ENCODE assay signal across 1 cellular context in the genomic region with DNA sequence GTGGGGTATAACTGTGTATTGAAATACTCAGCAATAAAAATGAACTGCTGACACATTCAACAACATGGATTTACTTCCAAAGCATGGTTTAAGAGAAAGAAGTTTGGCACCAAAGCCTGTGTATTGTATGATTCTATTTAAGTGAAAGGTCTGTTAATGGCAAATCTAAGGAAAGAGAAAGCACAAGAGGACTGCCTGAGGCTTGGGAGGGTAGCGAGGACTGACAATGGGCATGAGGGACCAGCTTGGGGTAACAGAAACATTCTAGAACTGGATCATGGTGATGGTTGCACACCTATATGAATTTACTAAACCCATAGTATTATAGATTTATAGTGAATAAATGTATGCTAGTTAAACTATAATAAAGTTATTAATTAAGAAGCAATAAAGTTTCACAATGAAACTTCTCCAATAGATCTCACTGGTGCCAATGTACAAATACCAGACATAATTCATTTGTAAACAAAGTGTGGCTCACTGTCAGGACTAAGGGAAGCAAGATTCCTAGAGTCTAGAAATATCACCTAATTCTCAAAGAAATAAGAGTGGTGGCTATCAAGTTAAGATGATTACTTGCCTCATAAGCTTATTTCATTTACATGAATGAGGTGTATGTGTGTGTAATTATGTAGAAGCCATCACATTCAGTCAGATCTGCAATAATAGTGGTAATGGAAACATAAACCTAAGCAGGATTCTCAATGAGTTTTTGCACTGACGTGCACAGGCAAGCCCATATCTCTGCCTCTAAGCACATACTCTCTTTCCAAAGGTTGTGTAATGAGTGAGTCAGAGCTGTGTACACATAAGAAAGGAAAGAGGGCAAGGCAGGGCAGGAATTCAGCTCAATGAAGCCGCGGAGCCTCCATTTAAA.
A peak's percentile ranks its signal among the peaks of the same experiment; 100 is the strongest.
TF ChIP-seq lines count a peak whose summit lies in the region.

No MANE protein-coding gene starts in this region.

TF ChIP-seq in HepG2, 621 proteins besides CTCF, POLR2A, EP300 and RAD21 (continued from another document and continues in another):
- TF ChIP-seq, protein P1, sequence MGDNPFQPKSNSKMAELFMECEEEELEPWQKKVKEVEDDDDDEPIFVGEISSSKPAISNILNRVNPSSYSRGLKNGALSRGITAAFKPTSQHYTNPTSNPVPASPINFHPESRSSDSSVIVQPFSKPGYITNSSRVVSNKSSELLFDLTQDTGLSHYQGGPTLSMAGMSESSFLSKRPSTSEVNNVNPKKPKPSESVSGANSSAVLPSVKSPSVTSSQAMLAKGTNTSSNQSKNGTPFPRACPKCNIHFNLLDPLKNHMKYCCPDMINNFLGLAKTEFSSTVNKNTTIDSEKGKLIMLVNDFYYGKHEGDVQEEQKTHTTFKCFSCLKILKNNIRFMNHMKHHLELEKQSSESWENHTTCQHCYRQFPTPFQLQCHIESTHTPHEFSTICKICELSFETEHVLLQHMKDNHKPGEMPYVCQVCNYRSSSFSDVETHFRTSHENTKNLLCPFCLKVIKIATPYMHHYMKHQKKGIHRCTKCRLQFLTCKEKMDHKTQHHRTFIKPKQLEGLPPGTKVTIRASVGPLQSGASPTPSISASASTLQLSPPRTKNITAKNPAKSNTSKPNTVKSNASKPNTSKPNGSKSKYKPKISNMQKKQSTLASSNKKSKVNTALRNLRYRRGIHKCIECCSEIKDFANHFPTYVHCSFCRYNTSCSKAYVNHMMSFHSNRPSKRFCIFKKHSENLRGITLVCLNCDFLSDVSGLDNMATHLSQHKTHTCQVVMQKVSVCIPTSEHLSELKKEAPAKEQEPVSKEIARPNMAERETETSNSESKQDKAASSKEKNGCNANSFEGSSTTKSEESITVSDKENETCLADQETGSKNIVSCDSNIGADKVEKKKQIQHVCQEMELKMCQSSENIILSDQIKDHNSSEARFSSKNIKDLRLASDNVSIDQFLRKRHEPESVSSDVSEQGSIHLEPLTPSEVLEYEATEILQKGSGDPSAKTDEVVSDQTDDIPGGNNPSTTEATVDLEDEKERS (CRISPR knock-in tag; IDR thresholded peaks at IDR 0.05): no peak
- TF ChIP-seq MXD4 (CRISPR knock-in tag; IDR thresholded peaks at IDR 0.05) (no peak), ATM (IDR thresholded peaks at IDR 0.05; ENCODE audit: borderline replicate concordance) (no peak; the same call in 1 of the 2 replicates), AGO2 (optimal IDR thresholded peaks at IDR 0.05; ENCODE audit: low read depth, low read length) (no peak), PAF1 (CRISPR knock-in tag; IDR thresholded peaks at IDR 0.05) (no peak), ESRRA (CRISPR knock-in tag; IDR thresholded peaks at IDR 0.05; ENCODE audit: low read depth) (0 out of 2 replicates have a peak, but pooled peaks have one; percentile 15), SIN3A (IDR thresholded peaks at IDR 0.05; ENCODE audit: borderline replicate concordance, low read depth, low read length) (no peak), HNRNPUL1 (IDR thresholded peaks at IDR 0.05; ENCODE audit: low read depth, low read length) (no peak), ADNP (CRISPR knock-in tag; IDR thresholded peaks at IDR 0.05) (no peak), ZNF713 (CRISPR knock-in tag; IDR thresholded peaks at IDR 0.05) (no peak), ZNF556 (CRISPR knock-in tag; IDR thresholded peaks at IDR 0.05; ENCODE audit: borderline replicate concordance) (peak; percentile 56; the same call in 1 of the 2 replicates), NRL (CRISPR knock-in tag; IDR thresholded peaks at IDR 0.05; ENCODE audit: borderline replicate concordance) (no peak), ZNF782 (CRISPR knock-in tag; IDR thresholded peaks at IDR 0.05; ENCODE audit: borderline replicate concordance) (no peak), ZNF746 (CRISPR knock-in tag; IDR thresholded peaks at IDR 0.05) (no peak), ZSCAN21 (CRISPR knock-in tag; IDR thresholded peaks at IDR 0.05; ENCODE audit: borderline replicate concordance) (no peak), MBD4 (IDR thresholded peaks at IDR 0.05; ENCODE audit: borderline replicate concordance, low read length) (peak; percentile 67; the same call in 1 of the 2 replicates), PAWR (CRISPR knock-in tag; IDR thresholded peaks at IDR 0.05; ENCODE audit: borderline replicate concordance) (no peak), ZNF615 (CRISPR knock-in tag; IDR thresholded peaks at IDR 0.05; ENCODE audit: borderline replicate concordance) (no peak), SMARCC2 (IDR thresholded peaks at IDR 0.05) (no peak; the same call in 1 of the 2 replicates), ZNF577 (CRISPR knock-in tag; IDR thresholded peaks at IDR 0.05; ENCODE audit: borderline replicate concordance, low read depth) (no peak), ZNF251 (CRISPR knock-in tag; IDR thresholded peaks at IDR 0.05) (no peak), IKZF4 (CRISPR knock-in tag; IDR thresholded peaks at IDR 0.05; ENCODE audit: borderline replicate concordance, low read depth, not compliant biosample characterization) (no peak), ZNF30 (CRISPR knock-in tag; IDR thresholded peaks at IDR 0.05) (no peak), AGO1 (IDR thresholded peaks at IDR 0.05; ENCODE audit: low read depth, low read length, poor library complexity, severe bottlenecking) (no peak)
- TF ChIP-seq, protein P2, sequence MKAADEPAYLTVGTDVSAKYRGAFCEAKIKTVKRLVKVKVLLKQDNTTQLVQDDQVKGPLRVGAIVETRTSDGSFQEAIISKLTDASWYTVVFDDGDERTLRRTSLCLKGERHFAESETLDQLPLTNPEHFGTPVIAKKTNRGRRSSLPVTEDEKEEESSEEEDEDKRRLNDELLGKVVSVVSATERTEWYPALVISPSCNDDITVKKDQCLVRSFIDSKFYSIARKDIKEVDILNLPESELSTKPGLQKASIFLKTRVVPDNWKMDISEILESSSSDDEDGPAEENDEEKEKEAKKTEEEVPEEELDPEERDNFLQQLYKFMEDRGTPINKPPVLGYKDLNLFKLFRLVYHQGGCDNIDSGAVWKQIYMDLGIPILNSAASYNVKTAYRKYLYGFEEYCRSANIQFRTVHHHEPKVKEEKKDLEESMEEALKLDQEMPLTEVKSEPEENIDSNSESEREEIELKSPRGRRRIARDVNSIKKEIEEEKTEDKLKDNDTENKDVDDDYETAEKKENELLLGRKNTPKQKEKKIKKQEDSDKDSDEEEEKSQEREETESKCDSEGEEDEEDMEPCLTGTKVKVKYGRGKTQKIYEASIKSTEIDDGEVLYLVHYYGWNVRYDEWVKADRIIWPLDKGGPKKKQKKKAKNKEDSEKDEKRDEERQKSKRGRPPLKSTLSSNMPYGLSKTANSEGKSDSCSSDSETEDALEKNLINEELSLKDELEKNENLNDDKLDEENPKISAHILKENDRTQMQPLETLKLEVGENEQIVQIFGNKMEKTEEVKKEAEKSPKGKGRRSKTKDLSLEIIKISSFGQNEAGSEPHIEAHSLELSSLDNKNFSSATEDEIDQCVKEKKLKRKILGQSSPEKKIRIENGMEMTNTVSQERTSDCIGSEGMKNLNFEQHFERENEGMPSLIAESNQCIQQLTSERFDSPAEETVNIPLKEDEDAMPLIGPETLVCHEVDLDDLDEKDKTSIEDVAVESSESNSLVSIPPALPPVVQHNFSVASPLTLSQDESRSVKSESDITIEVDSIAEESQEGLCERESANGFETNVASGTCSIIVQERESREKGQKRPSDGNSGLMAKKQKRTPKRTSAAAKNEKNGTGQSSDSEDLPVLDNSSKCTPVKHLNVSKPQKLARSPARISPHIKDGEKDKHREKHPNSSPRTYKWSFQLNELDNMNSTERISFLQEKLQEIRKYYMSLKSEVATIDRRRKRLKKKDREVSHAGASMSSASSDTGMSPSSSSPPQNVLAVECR (CRISPR knock-in tag; IDR thresholded peaks at IDR 0.05; ENCODE audit: borderline replicate concordance): no peak; the same call in 1 of the 2 replicates
- TF ChIP-seq, protein P3, sequence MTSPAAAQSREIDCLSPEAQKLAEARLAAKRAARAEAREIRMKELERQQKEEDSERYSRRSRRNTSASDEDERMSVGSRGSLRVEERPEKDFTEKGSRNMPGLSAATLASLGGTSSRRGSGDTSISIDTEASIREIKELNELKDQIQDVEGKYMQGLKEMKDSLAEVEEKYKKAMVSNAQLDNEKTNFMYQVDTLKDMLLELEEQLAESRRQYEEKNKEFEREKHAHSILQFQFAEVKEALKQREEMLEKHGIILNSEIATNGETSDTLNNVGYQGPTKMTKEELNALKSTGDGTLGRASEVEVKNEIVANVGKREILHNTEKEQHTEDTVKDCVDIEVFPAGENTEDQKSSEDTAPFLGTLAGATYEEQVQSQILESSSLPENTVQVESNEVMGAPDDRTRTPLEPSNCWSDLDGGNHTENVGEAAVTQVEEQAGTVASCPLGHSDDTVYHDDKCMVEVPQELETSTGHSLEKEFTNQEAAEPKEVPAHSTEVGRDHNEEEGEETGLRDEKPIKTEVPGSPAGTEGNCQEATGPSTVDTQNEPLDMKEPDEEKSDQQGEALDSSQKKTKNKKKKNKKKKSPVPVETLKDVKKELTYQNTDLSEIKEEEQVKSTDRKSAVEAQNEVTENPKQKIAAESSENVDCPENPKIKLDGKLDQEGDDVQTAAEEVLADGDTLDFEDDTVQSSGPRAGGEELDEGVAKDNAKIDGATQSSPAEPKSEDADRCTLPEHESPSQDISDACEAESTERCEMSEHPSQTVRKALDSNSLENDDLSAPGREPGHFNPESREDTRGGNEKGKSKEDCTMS (CRISPR knock-in tag; conservative IDR thresholded peaks at IDR 0.05): no peak
- TF ChIP-seq, protein P4, sequence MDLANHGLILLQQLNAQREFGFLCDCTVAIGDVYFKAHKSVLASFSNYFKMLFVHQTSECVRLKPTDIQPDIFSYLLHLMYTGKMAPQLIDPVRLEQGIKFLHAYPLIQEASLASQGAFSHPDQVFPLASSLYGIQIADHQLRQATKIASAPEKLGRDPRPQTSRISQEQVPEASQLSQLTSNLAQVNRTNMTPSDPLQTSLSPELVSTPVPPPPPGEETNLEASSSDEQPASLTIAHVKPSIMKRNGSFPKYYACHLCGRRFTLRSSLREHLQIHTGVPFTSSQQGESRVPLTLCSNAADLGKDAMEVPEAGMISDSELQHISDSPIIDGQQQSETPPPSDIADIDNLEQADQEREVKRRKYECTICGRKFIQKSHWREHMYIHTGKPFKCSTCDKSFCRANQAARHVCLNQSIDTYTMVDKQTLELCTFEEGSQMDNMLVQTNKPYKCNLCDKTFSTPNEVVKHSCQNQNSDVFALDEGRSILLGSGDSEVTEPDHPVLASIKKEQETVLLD (CRISPR knock-in tag; IDR thresholded peaks at IDR 0.05; ENCODE audit: low read depth): no peak
- TF ChIP-seq, protein P5, sequence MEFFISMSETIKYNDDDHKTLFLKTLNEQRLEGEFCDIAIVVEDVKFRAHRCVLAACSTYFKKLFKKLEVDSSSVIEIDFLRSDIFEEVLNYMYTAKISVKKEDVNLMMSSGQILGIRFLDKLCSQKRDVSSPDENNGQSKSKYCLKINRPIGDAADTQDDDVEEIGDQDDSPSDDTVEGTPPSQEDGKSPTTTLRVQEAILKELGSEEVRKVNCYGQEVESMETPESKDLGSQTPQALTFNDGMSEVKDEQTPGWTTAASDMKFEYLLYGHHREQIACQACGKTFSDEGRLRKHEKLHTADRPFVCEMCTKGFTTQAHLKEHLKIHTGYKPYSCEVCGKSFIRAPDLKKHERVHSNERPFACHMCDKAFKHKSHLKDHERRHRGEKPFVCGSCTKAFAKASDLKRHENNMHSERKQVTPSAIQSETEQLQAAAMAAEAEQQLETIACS (CRISPR knock-in tag; IDR thresholded peaks at IDR 0.05): no peak
- TF ChIP-seq, protein P6, sequence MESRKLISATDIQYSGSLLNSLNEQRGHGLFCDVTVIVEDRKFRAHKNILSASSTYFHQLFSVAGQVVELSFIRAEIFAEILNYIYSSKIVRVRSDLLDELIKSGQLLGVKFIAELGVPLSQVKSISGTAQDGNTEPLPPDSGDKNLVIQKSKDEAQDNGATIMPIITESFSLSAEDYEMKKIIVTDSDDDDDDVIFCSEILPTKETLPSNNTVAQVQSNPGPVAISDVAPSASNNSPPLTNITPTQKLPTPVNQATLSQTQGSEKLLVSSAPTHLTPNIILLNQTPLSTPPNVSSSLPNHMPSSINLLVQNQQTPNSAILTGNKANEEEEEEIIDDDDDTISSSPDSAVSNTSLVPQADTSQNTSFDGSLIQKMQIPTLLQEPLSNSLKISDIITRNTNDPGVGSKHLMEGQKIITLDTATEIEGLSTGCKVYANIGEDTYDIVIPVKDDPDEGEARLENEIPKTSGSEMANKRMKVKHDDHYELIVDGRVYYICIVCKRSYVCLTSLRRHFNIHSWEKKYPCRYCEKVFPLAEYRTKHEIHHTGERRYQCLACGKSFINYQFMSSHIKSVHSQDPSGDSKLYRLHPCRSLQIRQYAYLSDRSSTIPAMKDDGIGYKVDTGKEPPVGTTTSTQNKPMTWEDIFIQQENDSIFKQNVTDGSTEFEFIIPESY (CRISPR knock-in tag; IDR thresholded peaks at IDR 0.05): no peak
- TF ChIP-seq, protein P7, sequence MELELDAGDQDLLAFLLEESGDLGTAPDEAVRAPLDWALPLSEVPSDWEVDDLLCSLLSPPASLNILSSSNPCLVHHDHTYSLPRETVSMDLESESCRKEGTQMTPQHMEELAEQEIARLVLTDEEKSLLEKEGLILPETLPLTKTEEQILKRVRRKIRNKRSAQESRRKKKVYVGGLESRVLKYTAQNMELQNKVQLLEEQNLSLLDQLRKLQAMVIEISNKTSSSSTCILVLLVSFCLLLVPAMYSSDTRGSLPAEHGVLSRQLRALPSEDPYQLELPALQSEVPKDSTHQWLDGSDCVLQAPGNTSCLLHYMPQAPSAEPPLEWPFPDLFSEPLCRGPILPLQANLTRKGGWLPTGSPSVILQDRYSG (CRISPR knock-in tag; IDR thresholded peaks at IDR 0.05): no peak
- TF ChIP-seq, protein P8, sequence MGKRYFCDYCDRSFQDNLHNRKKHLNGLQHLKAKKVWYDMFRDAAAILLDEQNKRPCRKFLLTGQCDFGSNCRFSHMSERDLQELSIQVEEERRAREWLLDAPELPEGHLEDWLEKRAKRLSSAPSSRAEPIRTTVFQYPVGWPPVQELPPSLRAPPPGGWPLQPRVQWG (CRISPR knock-in tag; IDR thresholded peaks at IDR 0.05; ENCODE audit: borderline replicate concordance, low read depth): no peak
- TF ChIP-seq, protein P9, sequence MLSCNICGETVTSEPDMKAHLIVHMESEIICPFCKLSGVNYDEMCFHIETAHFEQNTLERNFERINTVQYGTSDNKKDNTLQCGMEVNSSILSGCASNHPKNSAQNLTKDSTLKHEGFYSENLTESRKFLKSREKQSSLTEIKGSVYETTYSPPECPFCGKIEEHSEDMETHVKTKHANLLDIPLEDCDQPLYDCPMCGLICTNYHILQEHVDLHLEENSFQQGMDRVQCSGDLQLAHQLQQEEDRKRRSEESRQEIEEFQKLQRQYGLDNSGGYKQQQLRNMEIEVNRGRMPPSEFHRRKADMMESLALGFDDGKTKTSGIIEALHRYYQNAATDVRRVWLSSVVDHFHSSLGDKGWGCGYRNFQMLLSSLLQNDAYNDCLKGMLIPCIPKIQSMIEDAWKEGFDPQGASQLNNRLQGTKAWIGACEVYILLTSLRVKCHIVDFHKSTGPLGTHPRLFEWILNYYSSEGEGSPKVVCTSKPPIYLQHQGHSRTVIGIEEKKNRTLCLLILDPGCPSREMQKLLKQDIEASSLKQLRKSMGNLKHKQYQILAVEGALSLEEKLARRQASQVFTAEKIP (CRISPR knock-in tag; IDR thresholded peaks at IDR 0.05; ENCODE audit: borderline replicate concordance): no peak
- TF ChIP-seq, protein P10, sequence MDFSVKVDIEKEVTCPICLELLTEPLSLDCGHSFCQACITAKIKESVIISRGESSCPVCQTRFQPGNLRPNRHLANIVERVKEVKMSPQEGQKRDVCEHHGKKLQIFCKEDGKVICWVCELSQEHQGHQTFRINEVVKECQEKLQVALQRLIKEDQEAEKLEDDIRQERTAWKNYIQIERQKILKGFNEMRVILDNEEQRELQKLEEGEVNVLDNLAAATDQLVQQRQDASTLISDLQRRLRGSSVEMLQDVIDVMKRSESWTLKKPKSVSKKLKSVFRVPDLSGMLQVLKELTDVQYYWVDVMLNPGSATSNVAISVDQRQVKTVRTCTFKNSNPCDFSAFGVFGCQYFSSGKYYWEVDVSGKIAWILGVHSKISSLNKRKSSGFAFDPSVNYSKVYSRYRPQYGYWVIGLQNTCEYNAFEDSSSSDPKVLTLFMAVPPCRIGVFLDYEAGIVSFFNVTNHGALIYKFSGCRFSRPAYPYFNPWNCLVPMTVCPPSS (IDR thresholded peaks at IDR 0.05): no peak
